8 cellular contexts compared by ENCODE assay signal in genomic region chr20:48787861-48788375, GRCh38. TPM values are rescaled to one million over a fixed set of nuclear protein-coding genes. Genes with fewer than 3 reads are reported as not detected.
DNase-seq lines count a peak whose midpoint lies in the region; ATAC-seq and TF ChIP-seq lines count a peak whose summit lies in the region.

No MANE protein-coding gene starts in this region.

- H3K36me3 Mint-ChIP-seq in activated T-helper 17 cell treated with anti-CD3 and anti-CD28 coated beads, Interleukin-2, amount 50 U/mL, for 72 hours (ENCODE audit: low read depth), result peaks cover 52% of the 10 kb centered on the region

- H3K9me3 Mint-ChIP-seq in activated T-helper 17 cell treated with anti-CD3 and anti-CD28 coated beads, Interleukin-2, amount 50 U/mL, for 72 hours, result no peaks in the 10 kb centered on the region

- H2BK5ac ChIP-seq in mesenchymal stem cell (ENCODE audit: low read depth, low read length, poor library complexity, severe bottlenecking), result no peak overlapping the region

- no peak overlapping the region for H3K27ac Mint-ChIP-seq in activated T-helper 17 cell treated with anti-CD3 and anti-CD28 coated beads, Interleukin-2, amount 50 U/mL, for 72 hours

- no peak overlapping the region for H4K91ac ChIP-seq in mesenchymal stem cell (ENCODE audit: low read length)

- WGBS in mesenchymal stem cell, result 55% methylated on average over 9 of the region's 9 CpGs

- H3K4me2 ChIP-seq in mesenchymal stem cell (ENCODE audit: low read length, poor library complexity, severe bottlenecking), result no peak overlapping the region

- H3K23ac ChIP-seq in mesenchymal stem cell (ENCODE audit: low read length in 2 of 2), result no peak overlapping the region

- no peak overlapping the region for H3K18ac ChIP-seq in mesenchymal stem cell (ENCODE audit: low read depth in 1 of 2, low read length in 2 of 2)

- no peak overlapping the region for H2BK15ac ChIP-seq in mesenchymal stem cell (ENCODE audit: low read depth, poor library complexity, severe bottlenecking)

- H3K27me3 Mint-ChIP-seq in activated T-helper 17 cell treated with anti-CD3 and anti-CD28 coated beads, Interleukin-2, amount 50 U/mL, for 72 hours, result no peaks in the 10 kb centered on the region

- H2AFZ ChIP-seq in mesenchymal stem cell (ENCODE audit: low read depth, low read length), result no peak overlapping the region

- H3K9me3 ChIP-seq in mesenchymal stem cell (ENCODE audit: control insufficient read depth, low read length), result no peaks in the 10 kb centered on the region

- no peak overlapping the region for H2BK120ac ChIP-seq in mesenchymal stem cell (ENCODE audit: low read depth, low read length)

- no peak overlapping the region for H3K4ac ChIP-seq in mesenchymal stem cell (ENCODE audit: low read depth in 1 of 2, low read length in 2 of 2)

- H3K4me3 Mint-ChIP-seq in activated T-helper 17 cell treated with anti-CD3 and anti-CD28 coated beads, Interleukin-2, amount 50 U/mL, for 72 hours, result no peak overlapping the region

- peaks cover 67% of the 10 kb centered on the region for H3K4me1 Mint-ChIP-seq in activated T-helper 17 cell treated with anti-CD3 and anti-CD28 coated beads, Interleukin-2, amount 50 U/mL, for 72 hours

- no peak overlapping the region for H3K27ac ChIP-seq in mesenchymal stem cell (ENCODE audit: low read length, poor library complexity, severe bottlenecking)

- H3K4me3 ChIP-seq in GM06990 (replicated peaks; ENCODE audit: low read depth, low read length) (no peak overlapping the region), mesenchymal stem cell (ENCODE audit: insufficient read depth in 1 of 2, low read depth in 1 of 2, low read length in 2 of 2) (peak overlapping the region in 1 of 2 experiments; percentile 23)

- H3K27me3 ChIP-seq in GM06990 (replicated peaks; ENCODE audit: control insufficient read depth, insufficient read depth, low read length) (no peaks in the 10 kb centered on the region), mesenchymal stem cell (ENCODE audit: control insufficient read depth in 1 of 2, insufficient read depth in 1 of 2, low read length in 2 of 2) (peaks cover 0 to 47% of the 10 kb centered on the region in 2 experiments)

- no peak for TF ChIP-seq CTCF in GM06990 (IDR thresholded peaks at IDR 0.05; ENCODE audit: insufficient read depth, low read length, poor library complexity, severe bottlenecking)

- peaks cover 34% of the 10 kb centered on the region for H3K79me1 ChIP-seq in mesenchymal stem cell (replicated peaks; ENCODE audit: low read length, poor library complexity, severe bottlenecking)

- H3K9ac ChIP-seq in mesenchymal stem cell (ENCODE audit: low read length), result peak overlapping the region; percentile 23

- no peak overlapping the region for H2AK5ac ChIP-seq in mesenchymal stem cell (ENCODE audit: low read length, severe bottlenecking)

- H2BK12ac ChIP-seq in mesenchymal stem cell (ENCODE audit: low read length in 2 of 2), result no peak overlapping the region

- H3K14ac ChIP-seq in mesenchymal stem cell (ENCODE audit: low read length in 2 of 2), result no peak overlapping the region

- peak; percentile 34 for ATAC-seq in HG03354 (IDR thresholded peaks at IDR 0.05; ENCODE audit: poor library complexity, severe bottlenecking, unreplicated experiment)
- ATAC-seq in activated T-helper 17 cell treated with anti-CD3 and anti-CD28 coated beads, Interleukin-2, amount 50 U/mL, for 72 hours (replicated peaks), result peak; percentile 17

- H3K4me1 ChIP-seq in mesenchymal stem cell (ENCODE audit: control insufficient read depth, insufficient read depth, low read depth, low read length), result peaks cover 21% of the 10 kb centered on the region

- H3K36me3 ChIP-seq in GM06990 (ENCODE audit: control insufficient read depth, insufficient read depth, low read length), result peaks cover 2% of the 10 kb centered on the region; the same call in 1 of the 2 replicates
- no peaks in the 10 kb centered on the region for H3K36me3 ChIP-seq in mesenchymal stem cell (ENCODE audit: control insufficient read depth in 1 of 2, insufficient read depth in 2 of 2, low read depth in 1 of 2, low read length in 2 of 2)

- H4K8ac ChIP-seq in mesenchymal stem cell (ENCODE audit: low read length), result no peak overlapping the region

- DNase-seq in GM06990 (ENCODE audit: extremely low read depth, insufficient read length) (peak; percentile 70), mesenchymal stem cell (peak; percentile 18), HuH-7 (ENCODE audit: low spot score) (no peak), SK-N-DZ (ENCODE audit: low spot score) (no peak), NCI-H1436 treated with DMSO at 0.1 percent for 48 hours (lab: John Stamatoyannopoulos, UW) (no peak)
- no peak for DNase-seq in activated CD8-positive, alpha-beta memory T cell treated with anti-CD3 and anti-CD28 coated beads, Interleukin-2, amount 50 U/mL, for 4 hours

RNA-seq across cellular contexts. Expression of gene PREX1, which starts 39.9 kb away (rescaled TPM):
- total RNA-seq in activated T-helper 17 cell treated with anti-CD3 and anti-CD28 coated beads, Interleukin-2, amount 50 U/mL, for 72 hours, result 100 to 1,000 TPM in 1 of 2 donors, 10 to 100 TPM in 1; 96.1 to 111 TPM
- 0.77 TPM for polyA plus RNA-seq in mesenchymal stem cell (2013, experiment 1 of 2)
- polyA plus RNA-seq in mesenchymal stem cell (2013, experiment 2 of 2), result 0.84 TPM
- 3.9 and 4.7 TPM in 2 replicates for polyA plus RNA-seq in SK-N-DZ (2014; cell fraction: cytosol; rRNA removed)
- 5.1 and 11.4 TPM in 2 replicates for polyA plus RNA-seq in SK-N-DZ (2014; cell fraction: nucleus; rRNA removed)

Comparison
In these comparisons a context has a peak if more than half of its experiments do, and no peak if none do; other contexts are left out.
1. DNase-seq: peak in GM06990 (single experiment) and mesenchymal stem cell (single experiment); none in HuH-7 (single experiment), SK-N-DZ (single experiment), NCI-H1436 treated with DMSO at 0.1 percent for 48 hours (single experiment) and activated CD8-positive, alpha-beta memory T cell treated with anti-CD3 and anti-CD28 coated beads, Interleukin-2, amount 50 U/mL, for 4 hours (single experiment).